In genomic region chr1:113811888-113812660, GRCh38 we compare ENCODE assay signal across 1 cellular context.
TF ChIP-seq lines count a peak whose summit lies in the region.

TSS of gene RSBN1 (minus strand) at chr1:113812476. CDS start at chr1:113812412, 64 bp downstream.

TF ChIP-seq in HepG2, 621 proteins besides CTCF, POLR2A, EP300 and RAD21 (continued from another document and continues in another):
- TF ChIP-seq NR2C2 (CRISPR knock-in tag; IDR thresholded peaks at IDR 0.05; ENCODE audit: borderline replicate concordance) = peak; percentile 64; the same call in 1 of the 2 replicates
- TF ChIP-seq ZBTB21 (CRISPR knock-in tag; IDR thresholded peaks at IDR 0.05) = peak; percentile 41; the same call in 1 of the 2 replicates
- peak; percentile 48 for TF ChIP-seq BORCS8-MEF2B (CRISPR knock-in tag; IDR thresholded peaks at IDR 0.05)
- peak; percentile 23 for TF ChIP-seq MTERF4 (CRISPR knock-in tag; IDR thresholded peaks at IDR 0.05)
- no peak for TF ChIP-seq SOX6 (IDR thresholded peaks at IDR 0.05)
- TF ChIP-seq SOX6 (CRISPR knock-in tag; IDR thresholded peaks at IDR 0.05) = peak; percentile 67
- TF ChIP-seq ZFP90 (CRISPR knock-in tag; IDR thresholded peaks at IDR 0.05; ENCODE audit: borderline replicate concordance) = peak; percentile 42; the same call in 1 of the 2 replicates
- TF ChIP-seq REST (IDR thresholded peaks at IDR 0.05; ENCODE audit: borderline replicate concordance in 1 of 2, low read depth in 1 of 2, low read length in 2 of 2) = peak in 1 of 2 experiments; percentile 42; a peak in 1 of 4 replicates
- no peak for TF ChIP-seq SRSF9 (IDR thresholded peaks at IDR 0.05; ENCODE audit: borderline replicate concordance, insufficient read depth, low read depth, low read length, poor library complexity, severe bottlenecking)
- peak; percentile 67 for TF ChIP-seq SUZ12 (IDR thresholded peaks at IDR 0.05; ENCODE audit: low read depth, low read length)
- no peak for TF ChIP-seq FLYWCH1 (CRISPR knock-in tag; IDR thresholded peaks at IDR 0.05)
- no peak; the same call in 1 of the 2 replicates for TF ChIP-seq MIER3 (CRISPR knock-in tag; IDR thresholded peaks at IDR 0.05; ENCODE audit: borderline replicate concordance)
- TF ChIP-seq CHD2 (IDR thresholded peaks at IDR 0.05; ENCODE audit: low read depth, low read length) = peak; percentile 25; the same call in 1 of the 2 replicates
- 0 out of 2 replicates have a peak, but pooled peaks have one; percentile 6 for TF ChIP-seq RARA (CRISPR knock-in tag; IDR thresholded peaks at IDR 0.05)
- no peak for TF ChIP-seq SP1 (IDR thresholded peaks at IDR 0.05)
- TF ChIP-seq SP1 (CRISPR knock-in tag; IDR thresholded peaks at IDR 0.05) = peak; percentile 49; the same call in 1 of the 2 replicates
- TF ChIP-seq ZNF781 (CRISPR knock-in tag; IDR thresholded peaks at IDR 0.05; ENCODE audit: borderline replicate concordance, not compliant biosample characterization) = no peak
- TF ChIP-seq ZHX2 (IDR thresholded peaks at IDR 0.05; ENCODE audit: low read depth) = peak; percentile 57; the same call in 1 of the 2 replicates
- TF ChIP-seq ZHX2 (CRISPR knock-in tag; IDR thresholded peaks at IDR 0.05; ENCODE audit: borderline replicate concordance) = peak; percentile 22; the same call in 1 of the 2 replicates
- peak; percentile 82 for TF ChIP-seq YEATS2 (CRISPR knock-in tag; IDR thresholded peaks at IDR 0.05; ENCODE audit: borderline replicate concordance)
- no peak for TF ChIP-seq NONO (IDR thresholded peaks at IDR 0.05)
- peak; percentile 79; the same call in 1 of the 2 replicates for TF ChIP-seq NONO (CRISPR knock-in tag; conservative IDR thresholded peaks at IDR 0.05)
- TF ChIP-seq ZNF883 (CRISPR knock-in tag; IDR thresholded peaks at IDR 0.05; ENCODE audit: not compliant biosample characterization) = peak; percentile 75
- TF ChIP-seq ZNF430 (CRISPR knock-in tag; IDR thresholded peaks at IDR 0.05) = peak; percentile 88
- 0 out of 2 replicates have a peak, but pooled peaks have one; percentile 37 for TF ChIP-seq MXD1 (CRISPR knock-in tag; IDR thresholded peaks at IDR 0.05)
- TF ChIP-seq ZNF790 (CRISPR knock-in tag; IDR thresholded peaks at IDR 0.05; ENCODE audit: borderline replicate concordance) = peak; percentile 32; the same call in 1 of the 2 replicates
- TF ChIP-seq ZNF143 (CRISPR knock-in tag; IDR thresholded peaks at IDR 0.05) = peak; percentile 96
- TF ChIP-seq ZNF75D (CRISPR knock-in tag; IDR thresholded peaks at IDR 0.05; ENCODE audit: borderline replicate concordance) = no peak
- TF ChIP-seq, protein P1, sequence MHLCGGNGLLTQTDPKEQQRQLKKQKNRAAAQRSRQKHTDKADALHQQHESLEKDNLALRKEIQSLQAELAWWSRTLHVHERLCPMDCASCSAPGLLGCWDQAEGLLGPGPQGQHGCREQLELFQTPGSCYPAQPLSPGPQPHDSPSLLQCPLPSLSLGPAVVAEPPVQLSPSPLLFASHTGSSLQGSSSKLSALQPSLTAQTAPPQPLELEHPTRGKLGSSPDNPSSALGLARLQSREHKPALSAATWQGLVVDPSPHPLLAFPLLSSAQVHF (CRISPR knock-in tag; IDR thresholded peaks at IDR 0.05) = peak; percentile 64; the same call in 1 of the 2 replicates
- peak; percentile 57 for TF ChIP-seq HNRNPK (IDR thresholded peaks at IDR 0.05; ENCODE audit: low read depth, low read length, poor library complexity, severe bottlenecking)
- peak; percentile 73 for TF ChIP-seq AGO2 (optimal IDR thresholded peaks at IDR 0.05; ENCODE audit: low read depth, low read length)
- peak; percentile 95 for TF ChIP-seq THAP9 (CRISPR knock-in tag; IDR thresholded peaks at IDR 0.05; ENCODE audit: borderline replicate concordance)
- TF ChIP-seq TCF7 (IDR thresholded peaks at IDR 0.05; ENCODE audit: low read depth) = peak; percentile 13; the same call in 1 of the 2 replicates
- TF ChIP-seq, protein P2, sequence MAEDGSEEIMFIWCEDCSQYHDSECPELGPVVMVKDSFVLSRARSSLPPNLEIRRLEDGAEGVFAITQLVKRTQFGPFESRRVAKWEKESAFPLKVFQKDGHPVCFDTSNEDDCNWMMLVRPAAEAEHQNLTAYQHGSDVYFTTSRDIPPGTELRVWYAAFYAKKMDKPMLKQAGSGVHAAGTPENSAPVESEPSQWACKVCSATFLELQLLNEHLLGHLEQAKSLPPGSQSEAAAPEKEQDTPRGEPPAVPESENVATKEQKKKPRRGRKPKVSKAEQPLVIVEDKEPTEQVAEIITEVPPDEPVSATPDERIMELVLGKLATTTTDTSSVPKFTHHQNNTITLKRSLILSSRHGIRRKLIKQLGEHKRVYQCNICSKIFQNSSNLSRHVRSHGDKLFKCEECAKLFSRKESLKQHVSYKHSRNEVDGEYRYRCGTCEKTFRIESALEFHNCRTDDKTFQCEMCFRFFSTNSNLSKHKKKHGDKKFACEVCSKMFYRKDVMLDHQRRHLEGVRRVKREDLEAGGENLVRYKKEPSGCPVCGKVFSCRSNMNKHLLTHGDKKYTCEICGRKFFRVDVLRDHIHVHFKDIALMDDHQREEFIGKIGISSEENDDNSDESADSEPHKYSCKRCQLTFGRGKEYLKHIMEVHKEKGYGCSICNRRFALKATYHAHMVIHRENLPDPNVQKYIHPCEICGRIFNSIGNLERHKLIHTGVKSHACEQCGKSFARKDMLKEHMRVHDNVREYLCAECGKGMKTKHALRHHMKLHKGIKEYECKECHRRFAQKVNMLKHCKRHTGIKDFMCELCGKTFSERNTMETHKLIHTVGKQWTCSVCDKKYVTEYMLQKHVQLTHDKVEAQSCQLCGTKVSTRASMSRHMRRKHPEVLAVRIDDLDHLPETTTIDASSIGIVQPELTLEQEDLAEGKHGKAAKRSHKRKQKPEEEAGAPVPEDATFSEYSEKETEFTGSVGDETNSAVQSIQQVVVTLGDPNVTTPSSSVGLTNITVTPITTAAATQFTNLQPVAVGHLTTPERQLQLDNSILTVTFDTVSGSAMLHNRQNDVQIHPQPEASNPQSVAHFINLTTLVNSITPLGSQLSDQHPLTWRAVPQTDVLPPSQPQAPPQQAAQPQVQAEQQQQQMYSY (CRISPR knock-in tag; IDR thresholded peaks at IDR 0.05) = peak; percentile 82
- TF ChIP-seq, protein P3, sequence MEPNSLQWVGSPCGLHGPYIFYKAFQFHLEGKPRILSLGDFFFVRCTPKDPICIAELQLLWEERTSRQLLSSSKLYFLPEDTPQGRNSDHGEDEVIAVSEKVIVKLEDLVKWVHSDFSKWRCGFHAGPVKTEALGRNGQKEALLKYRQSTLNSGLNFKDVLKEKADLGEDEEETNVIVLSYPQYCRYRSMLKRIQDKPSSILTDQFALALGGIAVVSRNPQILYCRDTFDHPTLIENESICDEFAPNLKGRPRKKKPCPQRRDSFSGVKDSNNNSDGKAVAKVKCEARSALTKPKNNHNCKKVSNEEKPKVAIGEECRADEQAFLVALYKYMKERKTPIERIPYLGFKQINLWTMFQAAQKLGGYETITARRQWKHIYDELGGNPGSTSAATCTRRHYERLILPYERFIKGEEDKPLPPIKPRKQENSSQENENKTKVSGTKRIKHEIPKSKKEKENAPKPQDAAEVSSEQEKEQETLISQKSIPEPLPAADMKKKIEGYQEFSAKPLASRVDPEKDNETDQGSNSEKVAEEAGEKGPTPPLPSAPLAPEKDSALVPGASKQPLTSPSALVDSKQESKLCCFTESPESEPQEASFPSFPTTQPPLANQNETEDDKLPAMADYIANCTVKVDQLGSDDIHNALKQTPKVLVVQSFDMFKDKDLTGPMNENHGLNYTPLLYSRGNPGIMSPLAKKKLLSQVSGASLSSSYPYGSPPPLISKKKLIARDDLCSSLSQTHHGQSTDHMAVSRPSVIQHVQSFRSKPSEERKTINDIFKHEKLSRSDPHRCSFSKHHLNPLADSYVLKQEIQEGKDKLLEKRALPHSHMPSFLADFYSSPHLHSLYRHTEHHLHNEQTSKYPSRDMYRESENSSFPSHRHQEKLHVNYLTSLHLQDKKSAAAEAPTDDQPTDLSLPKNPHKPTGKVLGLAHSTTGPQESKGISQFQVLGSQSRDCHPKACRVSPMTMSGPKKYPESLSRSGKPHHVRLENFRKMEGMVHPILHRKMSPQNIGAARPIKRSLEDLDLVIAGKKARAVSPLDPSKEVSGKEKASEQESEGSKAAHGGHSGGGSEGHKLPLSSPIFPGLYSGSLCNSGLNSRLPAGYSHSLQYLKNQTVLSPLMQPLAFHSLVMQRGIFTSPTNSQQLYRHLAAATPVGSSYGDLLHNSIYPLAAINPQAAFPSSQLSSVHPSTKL (CRISPR knock-in tag; IDR thresholded peaks at IDR 0.05) = peak; percentile 31; the same call in 1 of the 2 replicates
